Comparison of ENCODE assay signal across 9 cellular contexts in the genomic region with DNA sequence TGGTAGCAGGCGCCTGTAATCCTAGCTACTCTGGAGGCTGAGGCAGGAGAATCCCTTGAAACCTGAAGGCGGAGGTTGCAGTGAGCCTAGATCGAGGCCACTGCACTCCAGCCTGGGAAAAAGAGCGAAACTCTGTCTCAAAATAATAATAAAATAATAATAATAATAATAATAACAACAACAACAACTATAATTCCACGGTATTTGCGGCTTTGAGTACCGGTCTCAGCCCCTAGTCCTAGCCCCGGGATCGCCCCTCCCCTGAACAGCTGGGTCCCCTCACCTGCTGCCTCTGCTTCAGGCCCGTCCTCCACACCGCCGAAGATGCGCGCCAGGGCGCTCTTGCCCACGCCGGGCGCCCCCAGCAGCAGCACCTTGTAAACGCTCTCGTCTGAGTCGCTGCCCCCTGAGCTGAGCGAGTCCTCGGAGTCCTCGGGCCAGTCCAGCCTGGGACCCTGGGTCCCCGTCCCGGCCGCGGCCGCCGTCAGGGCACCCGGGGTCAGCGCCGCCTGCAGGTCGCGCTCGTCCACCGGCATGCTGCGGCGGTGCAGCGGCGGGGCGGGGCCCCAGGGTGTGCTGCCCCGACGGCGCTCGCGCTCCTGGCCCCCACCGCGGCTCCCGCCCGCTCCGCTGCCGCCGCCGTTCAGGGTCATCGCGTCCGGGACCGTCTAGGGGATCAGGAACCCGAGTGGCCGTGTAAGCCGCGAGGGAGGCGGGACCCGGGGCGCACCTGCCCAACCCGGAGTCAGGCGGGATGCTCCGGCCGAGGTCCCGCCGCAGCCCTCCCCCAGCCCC. TPM values are rescaled to one million over a fixed set of nuclear protein-coding genes. Genes with fewer than 3 reads are reported as not detected.
DNase-seq lines count a peak whose midpoint lies in the region; ATAC-seq and TF ChIP-seq lines count a peak whose summit lies in the region.
"Had no signal": no experiment of that assay in that cellular context is flagged by ENCODE, and none has a peak within 500 bp of the region (broad histone marks: within the 10 kb centered on the region; RNA-seq: fewer than 3 reads in every experiment).

No MANE protein-coding gene starts in this region.

- H3K79me2 ChIP-seq in MM.1S (ENCODE audit: low read length) (no peaks in the 10 kb centered on the region), hepatocyte (no peaks in the 10 kb centered on the region), smooth muscle cell (ENCODE audit: low read depth) (no peaks in the 10 kb centered on the region)

- H3K9me3 ChIP-seq in MM.1S (replicated peaks; ENCODE audit: insufficient read depth, low read length) (no peaks in the 10 kb centered on the region), hepatocyte (ENCODE audit: low read depth) (no peaks in the 10 kb centered on the region), smooth muscle cell (replicated peaks; ENCODE audit: low read depth) (no peaks in the 10 kb centered on the region), SJCRH30 (replicated peaks) (no peaks in the 10 kb centered on the region)

- no peaks in the 10 kb centered on the region for H3K9me3 Mint-ChIP-seq in activated naive CD8-positive, alpha-beta T cell (ENCODE audit: low read depth)

- H3K9me2 ChIP-seq in MM.1S (replicated peaks; ENCODE audit: insufficient read depth, low read length): no peaks in the 10 kb centered on the region
- H3K9me2 ChIP-seq in hepatocyte (replicated peaks; ENCODE audit: insufficient read depth): no peaks in the 10 kb centered on the region

- H3K4me3 Mint-ChIP-seq in activated naive CD8-positive, alpha-beta T cell: peak overlapping the region; percentile 38

- H3K4me1 Mint-ChIP-seq in activated naive CD8-positive, alpha-beta T cell (ENCODE audit: low read depth): peaks cover 3% of the 10 kb centered on the region

- H3K4me1 ChIP-seq in MM.1S (ENCODE audit: low read length) (no peaks in the 10 kb centered on the region), hepatocyte (ENCODE audit: insufficient read depth) (peaks cover 3% of the 10 kb centered on the region), smooth muscle cell (ENCODE audit: low read depth) (peaks cover 6% of the 10 kb centered on the region), SJCRH30 (peaks cover 40% of the 10 kb centered on the region)

- DNase-seq in GM12864 (ENCODE audit: low read depth) (no peak), MM.1S (peak; percentile 27), hepatocyte (ENCODE audit: low spot score) (peak; percentile 75), smooth muscle cell (lab: John Stamatoyannopoulos, UW; ENCODE audit: unreplicated experiment) (no peak), SJCRH30 (no peak), NCI-H128 (lab: John Stamatoyannopoulos, UW; ENCODE audit: unreplicated experiment) (no peak)

- H3K4me3 ChIP-seq in GM12864 (ENCODE audit: low read depth, low read length) (peak overlapping the region; percentile 37), MM.1S (ENCODE audit: low read length) (peak overlapping the region; percentile 58), hepatocyte (no peak overlapping the region), smooth muscle cell (peak overlapping the region; percentile 47), SJCRH30 (no peak overlapping the region)

- H2AFZ ChIP-seq in MM.1S (ENCODE audit: low read length): peak overlapping the region; percentile 82
- H2AFZ ChIP-seq in hepatocyte: peak overlapping the region; percentile 66
- no peak overlapping the region for H2AFZ ChIP-seq in smooth muscle cell (ENCODE audit: low read depth)

- H3K27ac ChIP-seq in MM.1S (ENCODE audit: low read length): no peak overlapping the region
- no peak overlapping the region for H3K27ac ChIP-seq in hepatocyte
- H3K27ac ChIP-seq in smooth muscle cell (ENCODE audit: low read depth): no peak overlapping the region
- H3K27ac ChIP-seq in SJCRH30: no peak overlapping the region

- no peaks in the 10 kb centered on the region for H3K36me3 Mint-ChIP-seq in activated naive CD8-positive, alpha-beta T cell

- no peak for ATAC-seq in GM18873 (IDR thresholded peaks at IDR 0.05; ENCODE audit: low FRiP score, unreplicated experiment)

- 11% methylated on average over 63 of the region's 72 CpGs for WGBS in hepatocyte (ENCODE audit: low lambda C conversion rate, missing lambda C conversion rate)
- WGBS in smooth muscle cell (ENCODE audit: low lambda C conversion rate): 21% methylated on average over 30 of the region's 72 CpGs

- H3K9ac ChIP-seq in MM.1S (ENCODE audit: low read length): peak overlapping the region; percentile 23; the same call in 1 of the 2 replicates
- no peak overlapping the region for H3K9ac ChIP-seq in smooth muscle cell (ENCODE audit: low read depth)

- H3K27me3 ChIP-seq in MM.1S (replicated peaks; ENCODE audit: insufficient read depth, low read length): peaks cover 52% of the 10 kb centered on the region
- H3K27me3 ChIP-seq in hepatocyte: peaks cover 24% of the 10 kb centered on the region
- peaks cover 25% of the 10 kb centered on the region for H3K27me3 ChIP-seq in smooth muscle cell (ENCODE audit: low read depth)
- H3K27me3 ChIP-seq in SJCRH30: peaks cover 18% of the 10 kb centered on the region

- TF ChIP-seq CTCF in GM12864 (IDR thresholded peaks at IDR 0.05; ENCODE audit: low read depth, low read length, missing control alignments) (peak; percentile 54), MM.1S (IDR thresholded peaks at IDR 0.05; ENCODE audit: low read length) (peak; percentile 39), hepatocyte (IDR thresholded peaks at IDR 0.05; ENCODE audit: poor library complexity) (peak; percentile 38), smooth muscle cell (IDR thresholded peaks at IDR 0.05; ENCODE audit: borderline replicate concordance, insufficient read depth, poor library complexity, severe bottlenecking) (peak; percentile 38)

- no peaks in the 10 kb centered on the region; the same call in 1 of the 2 replicates for H3F3A ChIP-seq in MM.1S (ENCODE audit: insufficient read depth, low read length)
- peaks cover 4% of the 10 kb centered on the region for H3F3A ChIP-seq in smooth muscle cell (ENCODE audit: low read depth)

- H4K20me1 ChIP-seq in MM.1S (ENCODE audit: insufficient read depth, low read length) (no peaks in the 10 kb centered on the region), hepatocyte (ENCODE audit: insufficient read depth, poor library complexity, severe bottlenecking) (no peaks in the 10 kb centered on the region), smooth muscle cell (ENCODE audit: low read depth) (no peaks in the 10 kb centered on the region)

- H3K36me3 ChIP-seq in MM.1S (replicated peaks; ENCODE audit: insufficient read depth, low read length) (no peaks in the 10 kb centered on the region), hepatocyte (replicated peaks; ENCODE audit: insufficient read depth, low read depth) (no peaks in the 10 kb centered on the region), smooth muscle cell (ENCODE audit: low read depth) (no peaks in the 10 kb centered on the region), SJCRH30 (no peaks in the 10 kb centered on the region)

- peak overlapping the region; percentile 87 for H3K4me2 ChIP-seq in MM.1S (ENCODE audit: low read depth, low read length)
- peak overlapping the region; percentile 96 for H3K4me2 ChIP-seq in hepatocyte
- peak overlapping the region; percentile 82 for H3K4me2 ChIP-seq in smooth muscle cell

- no peak overlapping the region for H3K27ac Mint-ChIP-seq in activated naive CD8-positive, alpha-beta T cell

- H3K27me3 Mint-ChIP-seq in activated naive CD8-positive, alpha-beta T cell: peaks cover 9% of the 10 kb centered on the region

RNA-seq across cellular contexts. Expression of gene RRAD, which starts 0.6 kb away (rescaled TPM):
- 8.2 and 8.8 TPM in 2 replicates for total RNA-seq in hepatocyte
- 16.3 and 27.6 TPM in 2 replicates for polyA plus RNA-seq in hepatocyte
- 7.6 and 11.7 TPM in 2 replicates for total RNA-seq in smooth muscle cell
- 27.5 and 37.5 TPM in 2 replicates for polyA plus RNA-seq in smooth muscle cell
- total RNA-seq in SJCRH30 (2014; rRNA removed; shearing (Covaris generic)): 0.30 and 0.49 TPM in 2 replicates

RNA-seq across cellular contexts. Expression of gene CDH16, which starts 6.0 kb away (rescaled TPM):
- total RNA-seq in hepatocyte: 2.9 and 3.2 TPM in 2 replicates
- 2.2 and 4.4 TPM in 2 replicates for polyA plus RNA-seq in hepatocyte
- not detected in 2 replicates for total RNA-seq in smooth muscle cell
- polyA plus RNA-seq in smooth muscle cell: not detected in 2 replicates
- total RNA-seq in SJCRH30 (2014; rRNA removed; shearing (Covaris generic)): not detected in 2 replicates
- total RNA-seq: T-helper 2 cell treated with Interferon-gamma antibody and Interleukin-4, amounts not matched to agents 100 ng/mL and 5 ng/mL, for 36 hours had no signal

RNA-seq across cellular contexts. Expression of gene CIAO2B, which starts 9.5 kb away (rescaled TPM):
- total RNA-seq in hepatocyte: 106 and 131 TPM in 2 replicates
- 147 and 154 TPM in 2 replicates for polyA plus RNA-seq in hepatocyte
- 114 and 141 TPM in 2 replicates for total RNA-seq in smooth muscle cell
- polyA plus RNA-seq in smooth muscle cell: 173 and 176 TPM in 2 replicates
- total RNA-seq in SJCRH30 (2014; rRNA removed; shearing (Covaris generic)): 135 and 146 TPM in 2 replicates

RNA-seq across cellular contexts. Expression of gene CES2, which starts 10.6 kb away (rescaled TPM):
- total RNA-seq in hepatocyte (52.6 and 52.8 TPM in 2 replicates), smooth muscle cell (12.1 and 15.7 TPM in 2 replicates)
- polyA plus RNA-seq in hepatocyte (67.7 and 72.8 TPM in 2 replicates), smooth muscle cell (26.9 and 34.3 TPM in 2 replicates)
- 25.2 and 25.7 TPM in 2 replicates for total RNA-seq in SJCRH30 (2014; rRNA removed; shearing (Covaris generic))

RNA-seq across cellular contexts. Expression of gene CES3, which starts 36.3 kb away (rescaled TPM):
- total RNA-seq in hepatocyte: 1.2 and 1.7 TPM in 2 replicates
- polyA plus RNA-seq in hepatocyte: 3.4 and 3.8 TPM in 2 replicates
- total RNA-seq in smooth muscle cell: 0.18 TPM in 1 of 2 replicates, not detected in the other
- 0.22 and 1.2 TPM in 2 replicates for polyA plus RNA-seq in smooth muscle cell
- total RNA-seq in SJCRH30 (2014; rRNA removed; shearing (Covaris generic)): 0.08 TPM in 2 replicates

Comparison
In these comparisons a context has a peak if more than half of its experiments do, and no peak if none do; other contexts are left out.
1. DNase-seq: peak in MM.1S (single experiment) and hepatocyte (single experiment); none in GM12864 (single experiment), smooth muscle cell (single experiment), SJCRH30 (0 of 2) and NCI-H128 (single experiment).
2. H3K4me3 ChIP-seq: peak in GM12864 (single experiment), MM.1S (single experiment) and smooth muscle cell (single experiment); none in hepatocyte (single experiment) and SJCRH30 (single experiment).
3. Peak in every context shown above with its lines, with median percentiles within 50 percentile points of each other: CTCF ChIP-seq and H3K4me2 ChIP-seq.